34 cellular contexts compared by ENCODE assay signal in genomic region chr14:48429512-48429911, GRCh38.
"Had no signal": no experiment of that assay in that cellular context is flagged by ENCODE, and none has a peak within 500 bp of the region (broad histone marks: within the 10 kb centered on the region; RNA-seq: fewer than 3 reads in every experiment).

No MANE protein-coding gene starts in this region.

- H3K4me1 ChIP-seq: adrenal gland, body of pancreas, breast epithelium had no signal

- H3K27me3 ChIP-seq: adrenal gland, body of pancreas, brain microvascular endothelial cell, breast epithelium had no signal

- H3K9me3 ChIP-seq: adrenal gland, body of pancreas, breast epithelium had no signal

- H3K27ac ChIP-seq: adrenal gland, body of pancreas, brain microvascular endothelial cell, breast epithelium, VCaP had no signal

- H3K4me3 Mint-ChIP-seq: activated B cell treated with CpG ODN at 0.5 μM for 24 hours; activated CD4-positive, alpha-beta memory T cell treated with anti-CD3 and anti-CD28 coated beads for 36 hours; activated CD4-positive, alpha-beta T cell treated with anti-CD3 and anti-CD28 coated beads, Interleukin-2, amount 10 ng/mL, durations not matched to agents 24 days and 14 days; activated CD8-positive, alpha-beta T cell treated with anti-CD3 and anti-CD28 coated beads for 36 hours; activated naive CD4-positive, alpha-beta T cell treated with anti-CD3 and anti-CD28 coated beads for 36 hours; activated naive CD8-positive, alpha-beta T cell treated with anti-CD3 and anti-CD28 coated beads for 36 hours; activated T-cell treated with anti-CD3 and anti-CD28 coated beads, Interleukin-2, amount 50 U/mL, for 4 hours; activated T-cell treated with anti-CD3 and anti-CD28 coated beads, Interleukin-2, amount 50 U/mL, for 72 hours; activated T-helper 1 cell treated with anti-CD3 and anti-CD28 coated beads, Interleukin-12 subunit alpha, Interleukin-12 subunit beta, Interleukin-2, Interleukin-4 antibody, amounts not matched to agents 30 ng/mL and 10 ng/mL and 1 ng/mL, durations not matched to agents 14 hours and 24 hours and 36 hours; activated T-helper 17 cell treated with anti-CD3 and anti-CD28 coated beads, Interleukin-2, amount 50 U/mL, for 72 hours; T-helper 1 cell treated with Interleukin-12 subunit alpha and Interleukin-12 subunit beta and Interleukin-4 antibody, amounts not matched to agents 30 μg/mL and 1 μg/mL, for 36 hours; T-helper 2 cell treated with Interferon-gamma antibody and Interleukin-4, amounts not matched to agents 5 μg/mL and 100 μg/mL, for 36 hours had no signal

- DNase-seq: activated B cell treated with CpG ODN at 0.5 μM for 24 hours; activated CD4-positive, alpha-beta memory T cell treated with anti-CD3 and anti-CD28 coated beads for 36 hours; activated CD4-positive, alpha-beta T cell treated with anti-CD3 and anti-CD28 coated beads for 4 hours; activated CD4-positive, alpha-beta T cell treated with anti-CD3 and anti-CD28 coated beads, Interleukin-2, amount 10 ng/mL, durations not matched to agents 24 days and 14 days; activated CD4-positive, alpha-beta T cell treated with anti-CD3 and anti-CD28 coated beads, Interleukin-2, amount 50 U/mL, for 1 hour; activated CD4-positive, alpha-beta T cell treated with anti-CD3 and anti-CD28 coated beads, Interleukin-2, amount 50 U/mL, for 4 hours; activated CD4-positive, CD25-positive, alpha-beta regulatory T cell treated with anti-CD3 and anti-CD28 coated beads, Interleukin-2, amount 50 U/mL, for 72 hours; activated CD8-positive, alpha-beta memory T cell treated with anti-CD3 and anti-CD28 coated beads, Interleukin-2, amount 50 U/mL, for 4 hours; activated CD8-positive, alpha-beta T cell treated with anti-CD3 and anti-CD28 coated beads for 36 hours; activated effector memory CD4-positive, alpha-beta T cell treated with anti-CD3 and anti-CD28 coated beads, Interleukin-2, amount 50 U/mL, for 16 hours; activated gamma-delta T cell treated with Interleukin-2 at 50 U/mL for 16 hours; activated naive CD4-positive, alpha-beta T cell; activated naive CD4-positive, alpha-beta T cell treated with anti-CD3 and anti-CD28 coated beads for 36 hours; activated naive CD4-positive, alpha-beta T cell treated with anti-CD3 and anti-CD28 coated beads, Interleukin-2, amount 50 U/mL, for 16 hours; activated naive CD8-positive, alpha-beta T cell treated with anti-CD3 and anti-CD28 coated beads for 36 hours; activated T-cell treated with anti-CD3 and anti-CD28 coated beads for 4 hours; activated T-cell treated with anti-CD3 and anti-CD28 coated beads, Interleukin-2, amount 50 U/mL, for 1 hour; activated T-cell treated with anti-CD3 and anti-CD28 coated beads, Interleukin-2, amount 50 U/mL, for 4 hours; activated T-cell treated with anti-CD3 and anti-CD28 coated beads, Interleukin-2, amount 50 U/mL, for 72 hours; adrenal gland; amniotic stem cell; aorta; body of pancreas; brain microvascular endothelial cell; central memory CD4-positive, alpha-beta T cell; T-helper 2 cell; T-helper 9 cell had no signal

- H3K36me3 Mint-ChIP-seq: activated CD4-positive, alpha-beta memory T cell treated with anti-CD3 and anti-CD28 coated beads for 36 hours; activated naive CD4-positive, alpha-beta T cell treated with anti-CD3 and anti-CD28 coated beads, Interleukin-2, amount 50 U/mL, for 72 hours; activated naive CD8-positive, alpha-beta T cell treated with anti-CD3 and anti-CD28 coated beads for 36 hours had no signal

- H3K27ac Mint-ChIP-seq: activated B cell treated with CpG ODN at 0.5 μM for 24 hours; activated CD4-positive, alpha-beta memory T cell treated with anti-CD3 and anti-CD28 coated beads for 36 hours; activated CD4-positive, alpha-beta T cell treated with anti-CD3 and anti-CD28 coated beads, Interleukin-2, amount 10 ng/mL, durations not matched to agents 24 days and 14 days; activated CD8-positive, alpha-beta T cell treated with anti-CD3 and anti-CD28 coated beads for 36 hours; activated naive CD4-positive, alpha-beta T cell treated with anti-CD3 and anti-CD28 coated beads for 36 hours; activated naive CD4-positive, alpha-beta T cell treated with anti-CD3 and anti-CD28 coated beads, Interleukin-2, amount 50 U/mL, for 72 hours; activated naive CD8-positive, alpha-beta T cell treated with anti-CD3 and anti-CD28 coated beads for 36 hours; activated T-cell treated with anti-CD3 and anti-CD28 coated beads, Interleukin-2, amount 50 U/mL, for 72 hours; activated T-helper 1 cell treated with anti-CD3 and anti-CD28 coated beads, Interleukin-12 subunit alpha, Interleukin-12 subunit beta, Interleukin-2, Interleukin-4 antibody, amounts not matched to agents 30 ng/mL and 10 ng/mL and 1 ng/mL, durations not matched to agents 14 hours and 24 hours and 36 hours; activated T-helper 17 cell treated with anti-CD3 and anti-CD28 coated beads, Interleukin-2, amount 50 U/mL, for 72 hours; T-helper 1 cell treated with Interleukin-12 subunit alpha and Interleukin-12 subunit beta and Interleukin-4 antibody, amounts not matched to agents 30 μg/mL and 1 μg/mL, for 36 hours; T-helper 2 cell treated with Interferon-gamma antibody and Interleukin-4, amounts not matched to agents 5 μg/mL and 100 μg/mL, for 36 hours had no signal

- ATAC-seq: activated CD8-positive, alpha-beta T cell treated with anti-CD3 and anti-CD28 coated beads for 36 hours; activated naive CD4-positive, alpha-beta T cell treated with anti-CD3 and anti-CD28 coated beads, Interleukin-2, amount 50 U/mL, for 72 hours; activated T-cell treated with anti-CD3 and anti-CD28 coated beads, Interleukin-2, amount 50 U/mL, for 4 hours; activated T-cell treated with anti-CD3 and anti-CD28 coated beads, Interleukin-2, amount 50 U/mL, for 72 hours; activated T-helper 17 cell treated with anti-CD3 and anti-CD28 coated beads, Interleukin-2, amount 50 U/mL, for 72 hours; body of pancreas had no signal

- H3K36me3 ChIP-seq: adrenal gland, brain microvascular endothelial cell, breast epithelium had no signal

- H3K27me3 Mint-ChIP-seq: activated B cell treated with CpG ODN at 0.5 μM for 24 hours; activated CD4-positive, alpha-beta memory T cell treated with anti-CD3 and anti-CD28 coated beads for 36 hours; activated CD4-positive, alpha-beta T cell treated with anti-CD3 and anti-CD28 coated beads, Interleukin-2, amount 10 ng/mL, durations not matched to agents 24 days and 14 days; activated CD8-positive, alpha-beta T cell treated with anti-CD3 and anti-CD28 coated beads for 36 hours; activated naive CD8-positive, alpha-beta T cell treated with anti-CD3 and anti-CD28 coated beads for 36 hours; activated T-helper 17 cell treated with anti-CD3 and anti-CD28 coated beads, Interleukin-2, amount 50 U/mL, for 72 hours had no signal

- H3K4me3 ChIP-seq: adrenal gland, body of pancreas, breast epithelium had no signal

- H3K9me3 Mint-ChIP-seq: activated CD8-positive, alpha-beta T cell treated with anti-CD3 and anti-CD28 coated beads for 36 hours; activated naive CD4-positive, alpha-beta T cell treated with anti-CD3 and anti-CD28 coated beads for 36 hours; activated naive CD8-positive, alpha-beta T cell treated with anti-CD3 and anti-CD28 coated beads for 36 hours; activated T-helper 1 cell treated with anti-CD3 and anti-CD28 coated beads, Interleukin-12 subunit alpha, Interleukin-12 subunit beta, Interleukin-2, Interleukin-4 antibody, amounts not matched to agents 30 ng/mL and 10 ng/mL and 1 ng/mL, durations not matched to agents 14 hours and 24 hours and 36 hours had no signal

- H3K4me1 Mint-ChIP-seq: activated B cell treated with CpG ODN at 0.5 μM for 24 hours; activated CD4-positive, alpha-beta T cell treated with anti-CD3 and anti-CD28 coated beads, Interleukin-2, amount 10 ng/mL, durations not matched to agents 24 days and 14 days; activated naive CD8-positive, alpha-beta T cell treated with anti-CD3 and anti-CD28 coated beads for 36 hours; activated T-helper 17 cell treated with anti-CD3 and anti-CD28 coated beads, Interleukin-2, amount 50 U/mL, for 72 hours had no signal
